ENCODE assay signal across 9 cellular contexts in the genomic region with DNA sequence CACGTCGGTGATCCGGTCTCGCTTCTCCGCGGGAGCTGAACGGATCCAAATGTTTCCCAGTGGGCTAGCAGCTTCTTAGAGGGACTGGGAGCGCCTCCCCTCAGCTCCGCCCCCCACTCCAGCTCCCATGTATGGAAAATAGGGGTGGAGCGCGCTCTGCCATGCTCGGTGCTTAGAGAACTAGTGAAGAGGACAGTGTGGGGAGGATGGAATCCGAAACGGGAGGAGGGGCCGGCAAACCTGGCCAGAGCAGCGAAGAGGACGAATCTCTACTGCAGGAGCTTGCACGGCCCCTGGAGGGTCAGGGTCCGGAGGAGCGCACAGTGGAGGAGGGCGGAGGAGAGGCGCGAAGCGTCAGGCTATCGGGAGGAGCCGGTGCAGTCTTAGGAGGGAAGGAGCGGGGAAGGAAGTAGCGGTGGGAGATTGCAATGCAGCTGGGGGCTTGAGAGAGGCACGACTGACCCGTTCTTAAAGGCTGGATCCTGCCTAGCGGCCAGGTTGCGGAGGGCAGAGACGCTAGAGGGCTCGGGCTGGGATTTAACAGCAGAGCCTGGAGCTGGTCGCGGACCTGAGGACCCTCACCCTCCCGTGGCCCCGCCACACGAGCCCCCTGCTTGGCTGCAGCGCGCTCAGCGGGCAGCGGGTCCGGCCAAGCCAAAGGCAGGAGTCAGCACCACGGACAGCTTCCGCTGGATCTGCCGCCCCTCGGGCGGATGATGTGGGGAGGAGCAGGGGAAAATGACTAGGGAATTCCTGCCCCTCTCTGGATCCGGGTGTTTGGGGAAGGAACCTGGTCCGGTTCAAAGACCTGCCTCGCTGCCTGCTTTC. TPM values are rescaled to one million over a fixed set of nuclear protein-coding genes. Genes with fewer than 3 reads are reported as not detected.
DNase-seq lines count a peak whose midpoint lies in the region; ATAC-seq and TF ChIP-seq lines count a peak whose summit lies in the region.
"Had no signal": no experiment of that assay in that cellular context is flagged by ENCODE, and none has a peak within 500 bp of the region (broad histone marks: within the 10 kb centered on the region; RNA-seq: fewer than 3 reads in every experiment).

A gene (minus strand): TSS at position 51 of the 828 bp plus-strand sequence. CDS start 404 bp downstream, outside the sequence.

- H3K27me3 Mint-ChIP-seq in activated naive CD8-positive, alpha-beta T cell treated with anti-CD3 and anti-CD28 coated beads, Interleukin-2, amount 10 ng/mL, durations not matched to agents 7 days and 5 days: peaks cover 63% of the 10 kb centered on the region
- peaks cover 57% of the 10 kb centered on the region for H3K27me3 Mint-ChIP-seq in activated CD8-positive, alpha-beta memory T cell treated with anti-CD3 and anti-CD28 coated beads, Interleukin-2, amount 10 ng/mL, durations not matched to agents 7 days and 5 days

- no peaks in the 10 kb centered on the region for H3K9me3 Mint-ChIP-seq in activated naive CD8-positive, alpha-beta T cell treated with anti-CD3 and anti-CD28 coated beads, Interleukin-2, amount 10 ng/mL, durations not matched to agents 7 days and 5 days
- peaks cover 3% of the 10 kb centered on the region for H3K9me3 Mint-ChIP-seq in activated CD8-positive, alpha-beta memory T cell treated with anti-CD3 and anti-CD28 coated beads, Interleukin-2, amount 10 ng/mL, durations not matched to agents 7 days and 5 days (ENCODE audit: low read depth)
- H3K9me3 Mint-ChIP-seq: activated B cell treated with CpG ODN at 0.5 μM for 24 hours had no signal

- DNase-seq in AG08395 (ENCODE audit: low spot score) (peak; percentile 53), GM13976 (ENCODE audit: low spot score) (peak; percentile 41), left kidney (ENCODE audit: low read depth, low spot score) (peak; percentile 92), NCI-H446 (lab: John Stamatoyannopoulos, UW) (no peak)
- DNase-seq in activated naive CD8-positive, alpha-beta T cell treated with anti-CD3 and anti-CD28 coated beads, Interleukin-2, amount 10 ng/mL, durations not matched to agents 7 days and 5 days: peak; percentile 47
- no peak for DNase-seq in activated CD8-positive, alpha-beta memory T cell treated with anti-CD3 and anti-CD28 coated beads, Interleukin-2, amount 10 ng/mL, durations not matched to agents 7 days and 5 days
- DNase-seq: activated B cell treated with CpG ODN at 0.5 μM for 24 hours had no signal

- no peak within 1 kb of the TSS for H3K4me3 Mint-ChIP-seq in activated naive CD8-positive, alpha-beta T cell treated with anti-CD3 and anti-CD28 coated beads, Interleukin-2, amount 10 ng/mL, durations not matched to agents 7 days and 5 days
- no peak within 1 kb of the TSS for H3K4me3 Mint-ChIP-seq in activated CD8-positive, alpha-beta memory T cell treated with anti-CD3 and anti-CD28 coated beads, Interleukin-2, amount 10 ng/mL, durations not matched to agents 7 days and 5 days
- H3K4me3 Mint-ChIP-seq: activated B cell treated with CpG ODN at 0.5 μM for 24 hours had no signal

- peaks cover 6% of the 10 kb centered on the region for H3K4me1 Mint-ChIP-seq in activated naive CD8-positive, alpha-beta T cell treated with anti-CD3 and anti-CD28 coated beads, Interleukin-2, amount 10 ng/mL, durations not matched to agents 7 days and 5 days
- no peaks in the 10 kb centered on the region for H3K4me1 Mint-ChIP-seq in activated CD8-positive, alpha-beta memory T cell treated with anti-CD3 and anti-CD28 coated beads, Interleukin-2, amount 10 ng/mL, durations not matched to agents 7 days and 5 days

- in situ Hi-C loops in GM13976 (cut with MboI; ENCODE audit: low sequenced_read_pairs, unreplicated experiment): no loop called here

- CTCF ChIA-PET in activated CD8-positive, alpha-beta memory T cell treated with anti-CD3 and anti-CD28 coated beads, Interleukin-2, amount 10 ng/mL, durations not matched to agents 7 days and 5 days (lab: Charles Lee): interaction anchor here (2.6 kb wide), 1 partner anchor 26 kb away, joined by 8 read pairs; no protein-coding TSS in a partner anchor

- H3K36me3 Mint-ChIP-seq in activated naive CD8-positive, alpha-beta T cell treated with anti-CD3 and anti-CD28 coated beads, Interleukin-2, amount 10 ng/mL, durations not matched to agents 7 days and 5 days: peaks cover 3% of the 10 kb centered on the region
- peaks cover 8% of the 10 kb centered on the region for H3K36me3 Mint-ChIP-seq in activated CD8-positive, alpha-beta memory T cell treated with anti-CD3 and anti-CD28 coated beads, Interleukin-2, amount 10 ng/mL, durations not matched to agents 7 days and 5 days

- TF ChIP-seq CTCF in GM13976 (IDR thresholded peaks at IDR 0.05; ENCODE audit: borderline replicate concordance, control extremely low read depth, extremely low read depth, insufficient read depth, missing control alignments): no peak

- no peak for ATAC-seq in activated naive CD8-positive, alpha-beta T cell treated with anti-CD3 and anti-CD28 coated beads, Interleukin-2, amount 10 ng/mL, durations not matched to agents 7 days and 5 days (ENCODE audit: low read depth)
- no peak for ATAC-seq in activated CD8-positive, alpha-beta memory T cell treated with anti-CD3 and anti-CD28 coated beads, Interleukin-2, amount 10 ng/mL, durations not matched to agents 7 days and 5 days
- ATAC-seq in HG03196 (IDR thresholded peaks at IDR 0.05; ENCODE audit: unreplicated experiment) (no peak), GM19351 (IDR thresholded peaks at IDR 0.05; ENCODE audit: unreplicated experiment) (no peak)

- POLR2A ChIA-PET in activated naive CD8-positive, alpha-beta T cell treated with anti-CD3 and anti-CD28 coated beads, Interleukin-2, amount 10 ng/mL, durations not matched to agents 7 days and 5 days (lab: Charles Lee): no interaction called here

- H3K27ac Mint-ChIP-seq in activated naive CD8-positive, alpha-beta T cell treated with anti-CD3 and anti-CD28 coated beads, Interleukin-2, amount 10 ng/mL, durations not matched to agents 7 days and 5 days: peak within 1 kb of the TSS; percentile 31
- H3K27ac Mint-ChIP-seq in activated CD8-positive, alpha-beta memory T cell treated with anti-CD3 and anti-CD28 coated beads, Interleukin-2, amount 10 ng/mL, durations not matched to agents 7 days and 5 days: no peak within 1 kb of the TSS
- H3K27ac Mint-ChIP-seq: activated B cell treated with CpG ODN at 0.5 μM for 24 hours had no signal

RNA-seq across cellular contexts. Expression of the gene that starts here (rescaled TPM):
- not detected for total RNA-seq in activated naive CD8-positive, alpha-beta T cell treated with anti-CD3 and anti-CD28 coated beads, Interleukin-2, amount 10 ng/mL, durations not matched to agents 7 days and 5 days
- total RNA-seq in activated CD8-positive, alpha-beta memory T cell treated with anti-CD3 and anti-CD28 coated beads, Interleukin-2, amount 10 ng/mL, durations not matched to agents 7 days and 5 days: not detected
- total RNA-seq: activated B cell treated with CpG ODN at 0.5 μM for 24 hours had no signal

Comparison
In these comparisons a context has a peak if more than half of its experiments do, and no peak if none do; other contexts are left out.
1. Peak in DNase-seq in activated naive CD8-positive, alpha-beta T cell treated with anti-CD3 and anti-CD28 coated beads, Interleukin-2, amount 10 ng/mL, durations not matched to agents 7 days and 5 days; RNA of the gene not detected or under 1 TPM.
2. DNase-seq: peak in AG08395 (single experiment), GM13976 (single experiment) and left kidney (single experiment); none in activated CD8-positive, alpha-beta memory T cell treated with anti-CD3 and anti-CD28 coated beads, Interleukin-2, amount 10 ng/mL, durations not matched to agents 7 days and 5 days (single experiment) and NCI-H446 (0 of 2).